Comparison of ENCODE assay signal across 20 cellular contexts in the genomic region with DNA sequence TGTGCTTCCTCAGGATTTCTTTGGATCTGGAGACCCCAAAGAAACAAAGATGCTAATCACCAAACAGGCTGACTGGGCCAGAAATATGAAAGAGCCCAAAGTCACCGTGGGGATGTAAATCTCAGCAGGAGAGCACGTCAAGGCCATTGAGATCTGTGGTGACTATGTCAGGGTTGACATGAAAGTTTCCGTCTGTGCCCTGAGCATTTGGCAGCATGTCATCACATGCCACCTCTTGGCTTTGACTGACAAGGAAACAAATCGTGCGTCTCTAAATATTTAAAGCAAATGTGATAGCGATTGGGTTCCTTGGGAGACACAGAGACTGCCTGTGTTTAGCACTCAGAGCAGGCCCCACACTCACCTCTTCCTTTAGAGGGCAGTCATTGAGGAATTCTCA.
"Had no signal": no experiment of that assay in that cellular context is flagged by ENCODE, and none has a peak within 500 bp of the region (broad histone marks: within the 10 kb centered on the region; RNA-seq: fewer than 3 reads in every experiment).

No MANE protein-coding gene starts in this region.

- H3K4me3 ChIP-seq: MG63 had no signal

- ATAC-seq: activated CD4-positive, CD25-positive, alpha-beta regulatory T cell treated with anti-CD3 and anti-CD28 coated beads, Interleukin-2, amount 50 U/mL, for 24 hours; activated CD8-positive, alpha-beta T cell treated with anti-CD3 and anti-CD28 coated beads for 36 hours; activated naive CD8-positive, alpha-beta T cell treated with anti-CD3 and anti-CD28 coated beads, Interleukin-2, amount 50 U/mL, for 24 hours had no signal

- DNase-seq: activated CD4-positive, alpha-beta T cell treated with anti-CD3 and anti-CD28 coated beads for 4 hours; activated CD8-positive, alpha-beta memory T cell treated with anti-CD3 and anti-CD28 coated beads, Interleukin-2, amount 50 U/mL, for 4 hours; activated CD8-positive, alpha-beta T cell treated with anti-CD3 and anti-CD28 coated beads for 36 hours; activated effector memory CD4-positive, alpha-beta T cell treated with Interleukin-2 at 50 U/mL for 16 hours; activated naive CD4-positive, alpha-beta T cell; activated naive CD8-positive, alpha-beta T cell treated with anti-CD3 and anti-CD28 coated beads, Interleukin-2, amount 50 U/mL, for 24 hours; activated T-cell treated with anti-CD3 and anti-CD28 coated beads, Interleukin-2, amount 50 U/mL, for 1 hour; amygdala; MG63; MV-4-11; NCI-H1092 treated with DMSO at 0.1 percent for 48 hours; NCI-H1436; NCI-H187; NCI-H2081; NCI-H446; NCI-H524; SHP77 treated with DMSO at 0.1 percent for 48 hours had no signal

- H3K9me3 ChIP-seq: MG63 had no signal

- FAIRE-seq: astrocyte, RCC 7860 had no signal

- H3K27me3 ChIP-seq: MG63 had no signal
